In genomic region chr1:16986596-16987361, GRCh38 we compare ENCODE assay signal across 14 cellular contexts. TPM values are rescaled to one million over a fixed set of nuclear protein-coding genes. Genes with fewer than 3 reads are reported as not detected.
DNase-seq lines count a peak whose midpoint lies in the region; ATAC-seq and TF ChIP-seq lines count a peak whose summit lies in the region.
"Had no signal": no experiment of that assay in that cellular context is flagged by ENCODE, and none has a peak within 500 bp of the region (broad histone marks: within the 10 kb centered on the region; RNA-seq: fewer than 3 reads in every experiment).

No MANE protein-coding gene starts in this region.

- H3K4me3 ChIP-seq in AG04449 (ENCODE audit: low read depth, low read length): no peak overlapping the region
- no peak overlapping the region for H3K4me3 ChIP-seq in upper lobe of left lung

- H3K4me1 ChIP-seq in upper lobe of left lung: peaks cover 0 to 8% (median 4%) of the 10 kb centered on the region in 4 donors

- CTCF ChIA-PET in AG04449 (lab: Yijun Ruan, JAX) (interaction anchor here (1.1 to 2.7 kb wide), 4 partner anchors 8 to 60 kb away, joined by 4 to 10 read pairs (median 8); no protein-coding TSS in a partner anchor), WTC11 (lab: Charles Lee) (interaction anchor here (0.5 to 5.3 kb wide), 40 partner anchors 8 to 1339 kb away, joined by 3 to 67 read pairs (median 5); partner anchors contain the start of genes CROCC and PADI2)

- H3K36me3 ChIP-seq in upper lobe of left lung: peaks cover 0 to 62% (median 47%) of the 10 kb centered on the region in 4 donors

- POLR2A ChIA-PET in AG04449 (lab: Yijun Ruan, JAX) (no interaction called here), WTC11 (lab: Charles Lee) (interaction anchor here (1.0 kb wide), 1 partner anchor 22 kb away, joined by 3 read pairs; no protein-coding TSS in a partner anchor)

- no peak for DNase-seq in AG04449 (ENCODE audit: low read depth, low spot score)
- DNase-seq in GM20000 (ENCODE audit: low spot score): no peak
- peak; percentile 83 for DNase-seq in WTC11 (ENCODE audit: low spot score)
- DNase-seq in islet precursor cell: peak; percentile 75
- DNase-seq in NOMO-1 treated with DMSO at 0.1 percent for 48 hours (lab: John Stamatoyannopoulos, UW; ENCODE audit: unreplicated experiment): no peak
- DNase-seq in upper lobe of left lung: no peak
- no peak for DNase-seq in NCI-H526 (lab: John Stamatoyannopoulos, UW)
- DNase-seq: activated CD4-positive, alpha-beta T cell treated with anti-CD3 and anti-CD28 coated beads for 1 hour; CD8-positive, alpha-beta T cell; left colon; NCI-H1092 treated with DMSO at 0.1 percent for 48 hours had no signal

- peaks cover 10% of the 10 kb centered on the region for H3K4me1 Mint-ChIP-seq in WTC11

- no peak overlapping the region for H3K27ac Mint-ChIP-seq in WTC11
- H3K27ac Mint-ChIP-seq: activated naive CD4-positive, alpha-beta T cell treated with anti-CD3 and anti-CD28 coated beads, Interleukin-2, amount 50 U/mL, for 72 hours; CD8-positive, alpha-beta T cell had no signal

- ATAC-seq in WTC11: peak; percentile 89
- no peak for ATAC-seq in upper lobe of left lung (ENCODE audit: low FRiP score in 2 of 2)
- no peak for ATAC-seq in HG03469 (IDR thresholded peaks at IDR 0.05; ENCODE audit: unreplicated experiment)
- ATAC-seq: CD8-positive, alpha-beta T cell; left colon had no signal

- no peaks in the 10 kb centered on the region for H3K9me3 Mint-ChIP-seq in WTC11
- H3K9me3 Mint-ChIP-seq: activated naive CD4-positive, alpha-beta T cell treated with anti-CD3 and anti-CD28 coated beads, Interleukin-2, amount 50 U/mL, for 72 hours; CD8-positive, alpha-beta T cell had no signal

- no peak overlapping the region for H3K27ac ChIP-seq in upper lobe of left lung
- H3K27ac ChIP-seq: epithelial cell of prostate had no signal

- H3K27me3 Mint-ChIP-seq in WTC11 (ENCODE audit: low read depth): no peaks in the 10 kb centered on the region; the same call in 1 of the 2 replicates

- no peaks in the 10 kb centered on the region for H3K27me3 ChIP-seq in upper lobe of left lung

- TF ChIP-seq CTCF in AG04449 (IDR thresholded peaks at IDR 0.05; ENCODE audit: insufficient read depth, low read length, missing control alignments) (peak; percentile 52), GM20000 (IDR thresholded peaks at IDR 0.05; ENCODE audit: extremely low read depth, missing control alignments) (peak; percentile 60), WTC11 (IDR thresholded peaks at IDR 0.05) (peak; percentile 76), upper lobe of left lung (IDR thresholded peaks at IDR 0.05) (no peak)

- H3K36me3 Mint-ChIP-seq in WTC11: no peaks in the 10 kb centered on the region

- no peak overlapping the region for H3K4me3 Mint-ChIP-seq in WTC11
- H3K4me3 Mint-ChIP-seq: CD8-positive, alpha-beta T cell had no signal

- no peak for TF ChIP-seq EP300 in upper lobe of left lung (IDR thresholded peaks at IDR 0.05)

- 85 to 91% methylated on average over 9 to 16 of the region's 38 CpGs for WGBS in upper lobe of left lung, 2 donors

- no peaks in the 10 kb centered on the region for H3K9me3 ChIP-seq in upper lobe of left lung

- no peak for TF ChIP-seq POLR2A in upper lobe of left lung (IDR thresholded peaks at IDR 0.05)

TF ChIP-seq in WTC11, 78 proteins besides CTCF, POLR2A, EP300 and RAD21:
- no peak for TF ChIP-seq ZNF532 (CRISPR knock-in tag; IDR thresholded peaks at IDR 0.05; ENCODE audit: borderline replicate concordance)
- 0 out of 2 replicates have a peak, but pooled peaks have one; percentile 36 for TF ChIP-seq HMGXB4 (CRISPR knock-in tag; IDR thresholded peaks at IDR 0.05)
- 0 out of 2 replicates have a peak, but pooled peaks have one; percentile 26 for TF ChIP-seq ZNF121 (CRISPR knock-in tag; IDR thresholded peaks at IDR 0.05)
- TF ChIP-seq IRF2 (CRISPR knock-in tag; IDR thresholded peaks at IDR 0.05; ENCODE audit: borderline replicate concordance, low read depth): no peak
TF ChIP-seq in WTC11: peak in this region for 2.

RNA-seq across cellular contexts. Expression of gene MFAP2, which starts 6.4 kb away (rescaled TPM):
- 136 to 144 TPM (median 141 TPM) in 3 replicates for total RNA-seq in WTC11 (2021)
- total RNA-seq in upper lobe of left lung: 10 to 100 TPM in 2 of 6 donors, 1 to 10 TPM in 4; 2.1 to 21.7 (median 7.2) TPM
- total RNA-seq: CD8-positive, alpha-beta T cell had no signal

RNA-seq across cellular contexts. Expression of gene ATP13A2, which starts 24.9 kb away (rescaled TPM):
- total RNA-seq in WTC11 (2021) (84.8 to 95.9 TPM (median 93.1 TPM) in 3 replicates), upper lobe of left lung (100 to 1,000 TPM in 1 of 6 donors, 10 to 100 TPM in 5; 39.2 to 110 (median 66.5) TPM)

Comparison
In these comparisons a context has a peak if more than half of its experiments do, and no peak if none do; other contexts are left out.
1. DNase-seq: peak in WTC11 (single experiment) and islet precursor cell (single experiment); none in AG04449 (single experiment), GM20000 (single experiment), NOMO-1 treated with DMSO at 0.1 percent for 48 hours (single experiment), upper lobe of left lung (0 of 2) and NCI-H526 (0 of 2).
2. CTCF ChIP-seq: peak in AG04449 (single experiment), GM20000 (single experiment) and WTC11 (single experiment); none in upper lobe of left lung (0 of 6).